15 cellular contexts compared by ENCODE assay signal in the genomic region with DNA sequence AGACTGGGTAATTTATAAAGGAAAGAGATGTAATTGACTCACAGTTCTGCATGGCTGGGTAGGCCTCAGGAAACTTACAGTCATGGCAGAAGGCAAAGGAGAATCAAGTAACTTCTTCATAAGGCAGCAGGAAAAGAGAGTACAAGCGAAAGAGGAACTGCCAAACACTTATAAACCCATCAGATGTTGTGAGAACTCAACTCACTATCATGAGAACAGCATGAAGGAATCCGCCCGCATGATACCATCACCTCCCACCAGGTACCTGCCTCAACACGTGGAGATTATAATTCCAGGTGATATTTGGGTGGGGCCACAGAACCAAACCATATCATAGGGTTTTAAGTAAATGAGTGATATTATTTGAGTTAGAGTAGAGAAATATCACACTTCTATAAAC.
A peak's percentile ranks its signal among the peaks of the same experiment; 100 is the strongest.
DNase-seq lines count a peak whose midpoint lies in the region; ATAC-seq, FAIRE-seq and TF ChIP-seq lines count a peak whose summit lies in the region.
"Had no signal": no experiment of that assay in that cellular context is flagged by ENCODE, and none has a peak within 500 bp of the region (broad histone marks: within the 10 kb centered on the region; RNA-seq: fewer than 3 reads in every experiment).

No MANE protein-coding gene starts in this region.

- no peak overlapping the region for H4K8ac ChIP-seq in trophoblast cell (ENCODE audit: low read depth, low read length)

- DNase-seq in GM23248 (no peak), bronchial epithelial cell (ENCODE audit: low read depth) (peak; percentile 74), trophoblast cell (peak; percentile 89 to 91), NCI-H345 treated with DMSO at 0.1 percent for 48 hours (lab: John Stamatoyannopoulos, UW; ENCODE audit: unreplicated experiment) (no peak), aorta (no peak), T-helper 1 cell (no peak)
- DNase-seq: caudate nucleus, esophagus squamous epithelium, Karpas-422, NCI-H1436, NCI-H2171 treated with DMSO at 0.1 percent for 48 hours, NCI-H774 had no signal

- TF ChIP-seq CTCF in OCI-LY1 (IDR thresholded peaks at IDR 0.05; ENCODE audit: low read length) (no peak), bronchial epithelial cell (IDR thresholded peaks at IDR 0.05; ENCODE audit: insufficient read depth, low read length, severe bottlenecking) (no peak)

- H3K27ac ChIP-seq in GM23248 (peak overlapping the region; percentile 84), OCI-LY1 (ENCODE audit: low read depth, low read length, poor library complexity, severe bottlenecking) (peak overlapping the region; percentile 42), trophoblast cell (ENCODE audit: low read depth, low read length) (no peak overlapping the region), aorta (ENCODE audit: low read depth in 1 of 2, low read length in 2 of 2) (no peak overlapping the region)

- no peak overlapping the region for H3K14ac ChIP-seq in trophoblast cell (ENCODE audit: low read length)

- H3K79me2 ChIP-seq in GM23248 (ENCODE audit: insufficient read depth) (no peaks in the 10 kb centered on the region), OCI-LY1 (ENCODE audit: insufficient read depth, low read length) (no peaks in the 10 kb centered on the region), trophoblast cell (ENCODE audit: control insufficient read depth, insufficient read depth, low read length, poor library complexity) (no peaks in the 10 kb centered on the region)

- no peak overlapping the region for H4K91ac ChIP-seq in trophoblast cell (ENCODE audit: low read depth, low read length)

- no peak overlapping the region for H2BK120ac ChIP-seq in trophoblast cell (ENCODE audit: insufficient read depth, low read length, poor library complexity)

- H3K9ac ChIP-seq in GM23248 (no peak overlapping the region; the same call in 1 of the 2 replicates), OCI-LY1 (ENCODE audit: low read length) (no peak overlapping the region), trophoblast cell (ENCODE audit: low read length) (no peak overlapping the region)

- intact Hi-C loops in aorta (cut with DNase I), result no loop called here

- H3K9me2 ChIP-seq in GM23248 (ENCODE audit: insufficient read depth) (no peaks in the 10 kb centered on the region), OCI-LY1 (ENCODE audit: low read depth, low read length) (no peaks in the 10 kb centered on the region)

- H3K27me3 ChIP-seq in GM23248 (replicated peaks; ENCODE audit: insufficient read depth) (no peaks in the 10 kb centered on the region), OCI-LY1 (ENCODE audit: insufficient read depth, low read length) (no peaks in the 10 kb centered on the region), bronchial epithelial cell (ENCODE audit: control insufficient read depth, insufficient read depth, low read length) (no peaks in the 10 kb centered on the region), trophoblast cell (ENCODE audit: insufficient read depth, low read length) (no peaks in the 10 kb centered on the region), aorta (ENCODE audit: control insufficient read depth in 1 of 2, insufficient read depth in 2 of 2, low read length in 1 of 2) (no peaks in the 10 kb centered on the region)
- H3K27me3 ChIP-seq: esophagus squamous epithelium, ovary had no signal

- H3F3A ChIP-seq in GM23248 (ENCODE audit: insufficient read depth) (peaks cover 26% of the 10 kb centered on the region), OCI-LY1 (ENCODE audit: insufficient read depth, low read length) (no peaks in the 10 kb centered on the region)

- 0 out of 2 replicates have a peak overlapping the region, but pooled peaks have one; percentile 64 for H3K4me3 ChIP-seq in GM23248
- no peak overlapping the region for H3K4me3 ChIP-seq in OCI-LY1 (ENCODE audit: low read depth, low read length, poor library complexity, severe bottlenecking)
- H3K4me3 ChIP-seq in bronchial epithelial cell (ENCODE audit: low read depth, low read length), result no peak overlapping the region
- H3K4me3 ChIP-seq in trophoblast cell (ENCODE audit: low read depth, low read length), result no peak overlapping the region
- H3K4me3 ChIP-seq in aorta (ENCODE audit: low read length in 2 of 2), result no peak overlapping the region

- peaks cover 27% of the 10 kb centered on the region for H3K4me1 ChIP-seq in GM23248 (ENCODE audit: insufficient read depth)
- peaks cover 20% of the 10 kb centered on the region for H3K4me1 ChIP-seq in OCI-LY1 (ENCODE audit: insufficient read depth, low read length, severe bottlenecking)
- H3K4me1 ChIP-seq in trophoblast cell (ENCODE audit: control insufficient read depth in 1 of 2, insufficient read depth in 2 of 2, low read length in 2 of 2), result peaks cover 3% of the 10 kb centered on the region in 2 experiments
- no peaks in the 10 kb centered on the region for H3K4me1 ChIP-seq in aorta (ENCODE audit: control insufficient read depth in 1 of 2, insufficient read depth in 2 of 2, low read length in 2 of 2)

- in situ Hi-C loops in GM23248 (cut with MboI), result no loop called here

- ATAC-seq in aorta (ENCODE audit: low FRiP score) (no peak), HG03175 (IDR thresholded peaks at IDR 0.05; ENCODE audit: unreplicated experiment) (no peak)

- FAIRE-seq in bronchial epithelial cell (lab: Jason Lieb, UNC), result no peak

- H3K18ac ChIP-seq in trophoblast cell (ENCODE audit: low read length), result no peak overlapping the region

- H2AK5ac ChIP-seq in trophoblast cell (ENCODE audit: low read length), result no peak overlapping the region

- WGBS in GM23248 (ENCODE audit: low coverage in 1 of 2, low lambda C conversion rate in 2 of 2, missing lambda C conversion rate in 2 of 2), 2 experiments, result 97 to 98% methylated on average over 4 of the region's 4 CpGs
- WGBS in trophoblast cell (ENCODE audit: extremely low coverage, insufficient coverage, insufficient read length), result no CpG with 5 or more reads among the region's 4 CpGs
- 90 to 92% methylated on average over 4 of the region's 4 CpGs for WGBS in aorta, 2 donors

- no peak overlapping the region for H3K23ac ChIP-seq in trophoblast cell (ENCODE audit: low read length)

- H3K36me3 ChIP-seq in GM23248 (ENCODE audit: low read depth) (no peaks in the 10 kb centered on the region), OCI-LY1 (ENCODE audit: insufficient read depth, low read length) (no peaks in the 10 kb centered on the region; the same call in 1 of the 2 replicates), bronchial epithelial cell (ENCODE audit: control insufficient read depth, insufficient read depth, low read length) (no peaks in the 10 kb centered on the region), trophoblast cell (ENCODE audit: control insufficient read depth in 1 of 2, insufficient read depth in 2 of 2, low read length in 2 of 2) (no peaks in the 10 kb centered on the region), aorta (ENCODE audit: control insufficient read depth in 1 of 2, insufficient read depth in 2 of 2, low read length in 1 of 2) (no peaks in the 10 kb centered on the region)
- H3K36me3 ChIP-seq: esophagus squamous epithelium, ovary had no signal

- H3K9me3 ChIP-seq in GM23248 (ENCODE audit: low read depth) (no peaks in the 10 kb centered on the region), OCI-LY1 (ENCODE audit: low read length) (no peaks in the 10 kb centered on the region), trophoblast cell (ENCODE audit: insufficient read depth, low read depth, low read length) (no peaks in the 10 kb centered on the region), aorta (ENCODE audit: control insufficient read depth, low read length) (no peaks in the 10 kb centered on the region)
- H3K9me3 ChIP-seq: esophagus squamous epithelium, ovary had no signal

- H4K20me1 ChIP-seq in GM23248 (ENCODE audit: insufficient read depth) (no peaks in the 10 kb centered on the region), OCI-LY1 (ENCODE audit: insufficient read depth, low read length) (no peaks in the 10 kb centered on the region)

- no peak overlapping the region for H2BK5ac ChIP-seq in trophoblast cell (ENCODE audit: low read depth, low read length, poor library complexity)

- H4K12ac ChIP-seq in trophoblast cell (ENCODE audit: low read depth, low read length), result no peak overlapping the region

- no peaks in the 10 kb centered on the region for H3K79me1 ChIP-seq in trophoblast cell (ENCODE audit: low read length)

- H2AFZ ChIP-seq in GM23248, result no peak overlapping the region; the same call in 1 of the 2 replicates
- no peak overlapping the region for H2AFZ ChIP-seq in OCI-LY1 (ENCODE audit: low read length)
- H2AFZ ChIP-seq in trophoblast cell (ENCODE audit: insufficient read depth, low read length, poor library complexity), result no peak overlapping the region

- H3K4me2 ChIP-seq in GM23248 (ENCODE audit: unreplicated experiment) (peak overlapping the region; percentile 90), OCI-LY1 (ENCODE audit: low read length) (no peak overlapping the region), trophoblast cell (ENCODE audit: low read length) (no peak overlapping the region)

- H2BK12ac ChIP-seq in trophoblast cell (ENCODE audit: low read length), result no peak overlapping the region

- no peak overlapping the region for H3K4ac ChIP-seq in trophoblast cell (ENCODE audit: low read depth, low read length)

Comparison
In these comparisons a context has a peak if more than half of its experiments do, and no peak if none do; other contexts are left out.
1. DNase-seq: peak in bronchial epithelial cell (single experiment) and trophoblast cell (2 of 2); none in GM23248 (single experiment), NCI-H345 treated with DMSO at 0.1 percent for 48 hours (single experiment), aorta (0 of 2) and T-helper 1 cell (0 of 5).
2. H3K27ac ChIP-seq: peak in GM23248 (single experiment) and OCI-LY1 (single experiment); none in trophoblast cell (single experiment) and aorta (0 of 2).